12 cellular contexts compared by ENCODE assay signal in the genomic region with DNA sequence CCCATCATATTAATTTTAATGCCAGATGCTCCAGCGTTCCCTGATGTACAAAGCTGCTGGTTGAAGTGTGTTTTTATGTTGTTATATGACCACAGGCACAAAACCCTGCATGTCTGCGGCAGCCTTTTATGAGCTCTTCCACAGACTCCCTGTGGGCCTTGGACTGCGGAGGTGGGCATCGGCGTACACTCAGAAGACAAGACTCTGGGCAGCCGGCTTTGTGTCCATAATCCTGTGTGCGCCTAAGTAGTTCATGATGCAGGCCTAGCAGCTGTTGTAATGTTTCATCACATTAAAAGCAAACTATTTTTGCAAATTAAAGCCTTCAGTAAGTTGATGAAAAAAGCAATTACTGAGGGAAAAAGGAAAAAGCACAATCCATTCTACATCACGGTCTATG.
DNase-seq lines count a peak whose midpoint lies in the region; ATAC-seq and TF ChIP-seq lines count a peak whose summit lies in the region.
"Had no signal": no experiment of that assay in that cellular context is flagged by ENCODE, and none has a peak within 500 bp of the region (broad histone marks: within the 10 kb centered on the region; RNA-seq: fewer than 3 reads in every experiment).

No MANE protein-coding gene starts in this region.

- ATAC-seq in GM18870 (IDR thresholded peaks at IDR 0.05; ENCODE audit: unreplicated experiment): no peak

- intact Hi-C loops in OCI-LY7 (cut with micrococcal nuclease; ENCODE audit: unreplicated experiment): no loop called here

- no peak overlapping the region for H3K9ac ChIP-seq in BLaER1
- H3K9ac ChIP-seq: GM23248 had no signal

- H3K9me2 ChIP-seq in OCI-LY7 (ENCODE audit: insufficient read depth, low read length): no peaks in the 10 kb centered on the region

- BruUV-seq in OCI-LY7 (replicated peaks; lab: Mats Ljungman, UMichigan): no TSS peak

- H3K27me3 ChIP-seq in BLaER1: no peaks in the 10 kb centered on the region
- H3K27me3 ChIP-seq: SJSA1 had no signal

- H3K9me3 ChIP-seq in BLaER1: no peaks in the 10 kb centered on the region
- no peaks in the 10 kb centered on the region for H3K9me3 ChIP-seq in OCI-LY7 (ENCODE audit: low read length)
- H3K9me3 ChIP-seq: SJSA1 had no signal

- no peaks in the 10 kb centered on the region for H3K79me2 ChIP-seq in OCI-LY7 (ENCODE audit: insufficient read depth, low read depth, low read length)

- H4K20me1 ChIP-seq in BLaER1 (no peaks in the 10 kb centered on the region), OCI-LY7 (ENCODE audit: insufficient read depth, low read length) (no peaks in the 10 kb centered on the region)

- POLR2A ChIA-PET in OCI-LY7 (lab: Charles Lee): interaction anchor here (0.7 kb wide), 1 partner anchor 37 kb away, joined by 3 read pairs; no protein-coding TSS in a partner anchor

- peaks cover 57% of the 10 kb centered on the region for H3K4me1 ChIP-seq in BLaER1
- H3K4me1 ChIP-seq in OCI-LY7 (ENCODE audit: insufficient read depth, low read length, poor library complexity, severe bottlenecking): peaks cover 10% of the 10 kb centered on the region

- no peak overlapping the region for H2AFZ ChIP-seq in OCI-LY7 (ENCODE audit: low read length)
- H2AFZ ChIP-seq: GM23248 had no signal

- CTCF ChIA-PET in OCI-LY7 (lab: Charles Lee; ENCODE audit: unreplicated experiment): no interaction called here

- no peaks in the 10 kb centered on the region for H3K36me3 ChIP-seq in BLaER1
- no peaks in the 10 kb centered on the region for H3K36me3 ChIP-seq in OCI-LY7 (ENCODE audit: insufficient read depth, low read length)
- H3K36me3 ChIP-seq: SJSA1 had no signal

- H3K27ac ChIP-seq in BLaER1: no peak overlapping the region; the same call in 1 of the 2 replicates
- H3K27ac ChIP-seq in OCI-LY7 (ENCODE audit: low read depth, low read length, poor library complexity, severe bottlenecking): no peak overlapping the region
- H3K27ac ChIP-seq: GM23248, HL-60, SJSA1 had no signal

- no peak for TF ChIP-seq CTCF in OCI-LY7 (conservative IDR thresholded peaks at IDR 0.05; ENCODE audit: low read length)

- no peak overlapping the region for H3K4me3 ChIP-seq in BLaER1
- H3K4me3 ChIP-seq in OCI-LY7 (ENCODE audit: low read depth, low read length, poor library complexity, severe bottlenecking): no peak overlapping the region
- H3K4me3 ChIP-seq: GM23248, SJSA1 had no signal

- DNase-seq in NCI-H1417 (lab: John Stamatoyannopoulos, UW) (peak in 2 of 3 experiments; percentile 56 to 64), NCI-H1417 treated with DMSO at 0.1 percent for 48 hours (lab: John Stamatoyannopoulos, UW) (no peak), NCI-H128 (lab: John Stamatoyannopoulos, UW; ENCODE audit: unreplicated experiment) (peak; percentile 64), left kidney (ENCODE audit: low read depth, low spot score) (peak; percentile 64), COLO829 (ENCODE audit: low spot score) (no peak), OCI-LY7 (ENCODE audit: low spot score) (no peak)
- DNase-seq: GM23248, SW 1271 had no signal

- H3K4me2 ChIP-seq in BLaER1 (peak overlapping the region; percentile 63), OCI-LY7 (ENCODE audit: low read length) (no peak overlapping the region)

Comparison
In these comparisons a context has a peak if more than half of its experiments do, and no peak if none do; other contexts are left out.
1. DNase-seq: peak in NCI-H1417 (2 of 3), NCI-H128 (single experiment) and left kidney (single experiment); none in NCI-H1417 treated with DMSO at 0.1 percent for 48 hours (single experiment), COLO829 (single experiment) and OCI-LY7 (single experiment).